ENCODE assay signal across 23 cellular contexts in genomic region chr19:1052349-1052967, GRCh38. TPM values are rescaled to one million over a fixed set of nuclear protein-coding genes. Genes with fewer than 3 reads are reported as not detected.
DNase-seq lines count a peak whose midpoint lies in the region; ATAC-seq, FAIRE-seq and TF ChIP-seq lines count a peak whose summit lies in the region.
"Had no signal": no experiment of that assay in that cellular context is flagged by ENCODE, and none has a peak within 500 bp of the region (broad histone marks: within the 10 kb centered on the region; RNA-seq: fewer than 3 reads in every experiment).

No MANE protein-coding gene starts in this region.

- CTCF ChIA-PET in HepG2 (lab: Yijun Ruan, JAX; ENCODE audit: low intra/inter-chr PET ratio, low total read pairs) (no interaction called here), RWPE1 (lab: Yijun Ruan, JAX) (interaction anchor here (0.8 kb wide), 1 partner anchor 393 kb away, joined by 3 read pairs; no protein-coding TSS in a partner anchor)

- H3K27ac ChIP-seq in HepG2 (ENCODE audit: extremely low read length, insufficient read depth, low read length) = peak overlapping the region; percentile 75
- no peak overlapping the region for H3K27ac ChIP-seq in right lobe of liver
- H3K27ac ChIP-seq in RWPE1 = peak overlapping the region; percentile 48
- H3K27ac ChIP-seq in astrocyte (ENCODE audit: low read depth, low read length) = no peak overlapping the region
- no peak overlapping the region for H3K27ac ChIP-seq in suprapubic skin
- H3K27ac ChIP-seq: KMS-11, SJCRH30 had no signal

- H3K79me2 ChIP-seq in HepG2 (ENCODE audit: insufficient read depth, low read length) (no peaks in the 10 kb centered on the region), astrocyte (ENCODE audit: insufficient read depth, low read length) (no peaks in the 10 kb centered on the region)

- 78% methylated on average over 5 of the region's 5 CpGs for WGBS in HepG2 (ENCODE audit: low lambda C conversion rate)
- 77% methylated on average over 4 of the region's 5 CpGs for WGBS in right lobe of liver (ENCODE audit: insufficient coverage, low coverage, low lambda C conversion rate, missing lambda C conversion rate)
- WGBS in suprapubic skin = 96% methylated on average over 2 of the region's 5 CpGs

- H3K27me3 ChIP-seq in HepG2 (ENCODE audit: control insufficient read depth in 1 of 2, insufficient read depth in 2 of 2, low read length in 2 of 2) (no peaks in the 10 kb centered on the region), right lobe of liver (no peaks in the 10 kb centered on the region), astrocyte (ENCODE audit: insufficient read depth, low read length) (no peaks in the 10 kb centered on the region), suprapubic skin (no peaks in the 10 kb centered on the region)
- H3K27me3 ChIP-seq: BE2C, SJCRH30 had no signal

- H3K9ac ChIP-seq in HepG2 (ENCODE audit: insufficient read depth, low read depth, low read length) (no peak overlapping the region), astrocyte (ENCODE audit: low read length) (no peak overlapping the region)
- H3K9ac ChIP-seq: KMS-11 had no signal

- H3K4me2 ChIP-seq in HepG2 (ENCODE audit: low read depth, low read length) (peak overlapping the region; percentile 85; the same call in 1 of the 2 replicates), astrocyte (ENCODE audit: low read length) (no peak overlapping the region)
- H3K4me2 ChIP-seq: GM23338, KMS-11 had no signal

- TF ChIP-seq POLR2A in HepG2 (IDR thresholded peaks at IDR 0.05; ENCODE audit: insufficient read depth in 1 of 2, low read depth in 2 of 2, low read length in 2 of 2) = no peak
- no peak for TF ChIP-seq POLR2A in right lobe of liver (IDR thresholded peaks at IDR 0.05)
- no peak for TF ChIP-seq POLR2A in suprapubic skin (IDR thresholded peaks at IDR 0.05)

- BruUV-seq in HepG2 (replicated peaks; lab: Mats Ljungman, UMichigan) = no TSS peak

- H3K4me1 ChIP-seq in HepG2 (ENCODE audit: insufficient read depth, low read length) (peaks cover 24% of the 10 kb centered on the region), right lobe of liver (no peaks in the 10 kb centered on the region), astrocyte (ENCODE audit: insufficient read depth, low read length) (no peaks in the 10 kb centered on the region), suprapubic skin (no peaks in the 10 kb centered on the region)
- H3K4me1 ChIP-seq: BE2C, SJCRH30 had no signal

- no peaks in the 10 kb centered on the region for H3K27me3 Mint-ChIP-seq in astrocyte (ENCODE audit: low read depth, unreplicated experiment)
- H3K27me3 Mint-ChIP-seq: CD8-positive, alpha-beta memory T cell had no signal

- POLR2A ChIA-PET in HepG2 (lab: Yijun Ruan, JAX) = interaction anchor here (0.8 to 1.9 kb wide), 6 partner anchors 11 to 50 kb away, joined by 3 to 9 read pairs (median 6); partner anchors contain the start of gene ARHGAP45
- POLR2A ChIA-PET in RWPE1 (lab: Yijun Ruan, JAX; ENCODE audit: low non-redundant PET) = no interaction called here

- H3K9me3 ChIP-seq in HepG2 (ENCODE audit: low read length) (no peaks in the 10 kb centered on the region), right lobe of liver (no peaks in the 10 kb centered on the region), astrocyte (ENCODE audit: insufficient read depth, low read depth, low read length) (peaks cover 14% of the 10 kb centered on the region), suprapubic skin (peaks cover 13% of the 10 kb centered on the region)

- ATAC-seq in HepG2 (no peak), right lobe of liver (no peak), HG03469 (IDR thresholded peaks at IDR 0.05; ENCODE audit: unreplicated experiment) (no peak)
- ATAC-seq: GM23338 had no signal

- FAIRE-seq in HepG2 (lab: Jason Lieb, UNC) (no peak), astrocyte (lab: Jason Lieb, UNC) (no peak)
- FAIRE-seq: D721Med had no signal

- no peak for TF ChIP-seq RAD21 in HepG2 (CRISPR knock-in tag; IDR thresholded peaks at IDR 0.05)

- peaks cover 9 to 33% of the 10 kb centered on the region in 2 experiments; a peak in 4 of 5 replicates for H3K36me3 ChIP-seq in HepG2 (replicated peaks in 1 of 2; ENCODE audit: control insufficient read depth in 1 of 2, insufficient read depth in 2 of 2, low read length in 2 of 2)
- H3K36me3 ChIP-seq in right lobe of liver = no peaks in the 10 kb centered on the region
- H3K36me3 ChIP-seq in astrocyte (ENCODE audit: insufficient read depth, low read length) = no peaks in the 10 kb centered on the region
- peaks cover 28% of the 10 kb centered on the region for H3K36me3 ChIP-seq in suprapubic skin
- H3K36me3 ChIP-seq: BE2C, SJCRH30 had no signal

- TF ChIP-seq CTCF in HepG2 (CRISPR knock-in tag; IDR thresholded peaks at IDR 0.05) = no peak
- no peak for TF ChIP-seq CTCF in right lobe of liver (IDR thresholded peaks at IDR 0.05)
- no peak for TF ChIP-seq CTCF in RWPE1 (conservative IDR thresholded peaks at IDR 0.05; ENCODE audit: low read depth)
- TF ChIP-seq CTCF in astrocyte (IDR thresholded peaks at IDR 0.05; ENCODE audit: insufficient read depth, low read depth, low read length) = no peak
- TF ChIP-seq CTCF in suprapubic skin (IDR thresholded peaks at IDR 0.05) = no peak

- H3K4me1 Mint-ChIP-seq in astrocyte (ENCODE audit: low read depth, unreplicated experiment) = no peaks in the 10 kb centered on the region
- H3K4me1 Mint-ChIP-seq: GM23338 had no signal

- in situ Hi-C loops in HepG2 (cut with HindIII; ENCODE audit: extremely low pct_ligation_motif_present, low pct_unique_long_range_greater_than_20kb) = no loop called here

- H3K4me3 Mint-ChIP-seq in astrocyte (ENCODE audit: unreplicated experiment) = peak overlapping the region; percentile 40
- H3K4me3 Mint-ChIP-seq: CD8-positive, alpha-beta memory T cell; GM23338 had no signal

- H4K20me1 ChIP-seq in HepG2 (ENCODE audit: insufficient read depth, low read length) (no peaks in the 10 kb centered on the region), astrocyte (ENCODE audit: insufficient read depth, low read length) (no peaks in the 10 kb centered on the region)

- H3K36me3 Mint-ChIP-seq in astrocyte (ENCODE audit: low read depth, unreplicated experiment) = peaks cover 17% of the 10 kb centered on the region

- no peaks in the 10 kb centered on the region for H3K9me3 Mint-ChIP-seq in astrocyte (ENCODE audit: unreplicated experiment)

- H2AFZ ChIP-seq in HepG2 (ENCODE audit: low read length) (no peak overlapping the region), astrocyte (ENCODE audit: low read depth, low read length) (no peak overlapping the region)
- H2AFZ ChIP-seq: GM23338 had no signal

- no peak for DNase-seq in HepG2 (ENCODE audit: low spot score)
- DNase-seq in right lobe of liver = no peak
- DNase-seq in RWPE1 (ENCODE audit: low spot score) = no peak
- DNase-seq in astrocyte (ENCODE audit: low read depth) = no peak
- DNase-seq in NCI-H82 (lab: John Stamatoyannopoulos, UW) = no peak
- no peak for DNase-seq in suprapubic skin (ENCODE audit: low spot score in 2 of 2)
- DNase-seq: CD8-positive, alpha-beta memory T cell; DMS79 treated with DMSO at 0.1 percent for 48 hours; NCI-H1092 treated with DMSO at 0.1 percent for 48 hours; NCI-H187; NCI-H226; NCI-H526; RPMI8226; SJCRH30 had no signal

- H3K27ac Mint-ChIP-seq in astrocyte (ENCODE audit: unreplicated experiment) = no peak overlapping the region
- H3K27ac Mint-ChIP-seq: GM23338 had no signal

- TF ChIP-seq EP300 in HepG2 (IDR thresholded peaks at IDR 0.05; ENCODE audit: low read depth in 2 of 2, low read length in 2 of 2) (no peak), HepG2 (CRISPR knock-in tag; IDR thresholded peaks at IDR 0.05; ENCODE audit: borderline replicate concordance) (no peak), suprapubic skin (IDR thresholded peaks at IDR 0.05) (no peak)

- intact Hi-C loops in HepG2 (cut with micrococcal nuclease; ENCODE audit: unreplicated experiment) = loop anchor here (10.0 kb wide), 1 partner anchor 52 kb away; the partner anchor contains the start of gene GPX4
- intact Hi-C loops in right lobe of liver (cut with DNase I) = no loop called here

- H3K4me3 ChIP-seq in HepG2 (replicated peaks in 1 of 3; ENCODE audit: insufficient read depth in 1 of 3, low read depth in 2 of 3, low read length in 3 of 3) (peak overlapping the region in 1 of 3 experiments; percentile 64; a peak in 2 of 6 replicates), right lobe of liver (no peak overlapping the region), astrocyte (ENCODE audit: insufficient read depth, low read depth, low read length) (no peak overlapping the region), suprapubic skin (no peak overlapping the region)
- H3K4me3 ChIP-seq: GM23338, SJCRH30 had no signal

RNA-seq across cellular contexts. Expression of gene ABCA7, which starts 12.6 kb away (rescaled TPM):
- total RNA-seq in HepG2 (2016; rRNA removed; fragmentation: Illumina TruSeq; extraction: Trizol) (1.3 and 4.4 TPM in 2 replicates), right lobe of liver (10 to 100 TPM in 3 of 6 experiments, 1 to 10 TPM in 3; 4.8 to 14.6 (median 9.1) TPM), astrocyte (14.3 and 18.4 TPM in 2 replicates), suprapubic skin (10 to 100 TPM; 29.8 to 97.6 (median 47.5) TPM)
- total RNA-seq in HepG2 (2016; cell fraction: cytosol; rRNA removed; fragmentation: Illumina TruSeq; extraction: Trizol; ENCODE audit: low read depth) = 3.4 and 3.5 TPM in 2 replicates
- 2.5 and 6.4 TPM in 2 replicates for total RNA-seq in HepG2 (2016; cell fraction: insoluble cytoplasmic fraction; rRNA removed; fragmentation: Illumina TruSeq; extraction: Trizol)
- 1.7 and 2.0 TPM in 2 replicates for total RNA-seq in HepG2 (2016; cell fraction: membrane; rRNA removed; fragmentation: Illumina TruSeq; extraction: Trizol)
- total RNA-seq in HepG2 (2016; cell fraction: nucleus; rRNA removed; fragmentation: Illumina TruSeq; extraction: Trizol) = 7.8 and 9.7 TPM in 2 replicates
- polyA plus RNA-seq in HepG2 (2011; rRNA removed) = 32.4 and 41.2 TPM in 2 replicates
- polyA plus RNA-seq in HepG2 (2011; cell fraction: cytosol; rRNA removed) = 27.7 and 35.9 TPM in 2 replicates
- polyA plus RNA-seq in HepG2 (2011; cell fraction: nucleus; rRNA removed) = 316 and 410 TPM in 2 replicates
- polyA plus RNA-seq in HepG2 (2012) = 29.1 and 29.7 TPM in 2 replicates
- polyA plus RNA-seq in HepG2 (2016; cell fraction: cytosol; fragmentation: Illumina TruSeq; extraction: Trizol; ENCODE audit: low read depth) = 0.23 and 0.72 TPM in 2 replicates
- 1.6 and 2.2 TPM in 2 replicates for polyA plus RNA-seq in HepG2 (2016; cell fraction: insoluble cytoplasmic fraction; fragmentation: Illumina TruSeq; extraction: Trizol; ENCODE audit: low read depth)
- 0.54 and 0.71 TPM in 2 replicates for polyA plus RNA-seq in HepG2 (2016; cell fraction: membrane; fragmentation: Illumina TruSeq; extraction: Trizol; ENCODE audit: low read depth)
- 25.9 and 28.7 TPM in 2 replicates for polyA plus RNA-seq in HepG2 (2016; cell fraction: nucleus; fragmentation: Illumina TruSeq; extraction: Trizol; ENCODE audit: insufficient read depth, low read depth)
- 20.1 and 68.5 TPM in 2 replicates for polyA minus RNA-seq in HepG2 (2011; rRNA and poly(A)+ RNA removed; ENCODE audit: low replicate concordance)
- 20.8 and 23.1 TPM in 2 replicates for polyA minus RNA-seq in HepG2 (2011; cell fraction: cytosol; rRNA and poly(A)+ RNA removed)
- 41.6 and 44.5 TPM in 2 replicates for polyA minus RNA-seq in HepG2 (2011; cell fraction: nucleus; rRNA and poly(A)+ RNA removed)

RNA-seq across cellular contexts. Expression of gene ARHGAP45, which starts 14.5 kb away (rescaled TPM):
- total RNA-seq in HepG2 (2016; rRNA removed; fragmentation: Illumina TruSeq; extraction: Trizol) = 0.48 and 0.84 TPM in 2 replicates
- total RNA-seq in HepG2 (2016; cell fraction: cytosol; rRNA removed; fragmentation: Illumina TruSeq; extraction: Trizol; ENCODE audit: low read depth) = 0.35 and 0.51 TPM in 2 replicates
- 0.16 and 0.50 TPM in 2 replicates for total RNA-seq in HepG2 (2016; cell fraction: insoluble cytoplasmic fraction; rRNA removed; fragmentation: Illumina TruSeq; extraction: Trizol)
- 0.38 and 0.40 TPM in 2 replicates for total RNA-seq in HepG2 (2016; cell fraction: membrane; rRNA removed; fragmentation: Illumina TruSeq; extraction: Trizol)
- total RNA-seq in HepG2 (2016; cell fraction: nucleus; rRNA removed; fragmentation: Illumina TruSeq; extraction: Trizol) = 0.28 and 0.63 TPM in 2 replicates
- 32.0 and 40.3 TPM in 2 replicates for polyA plus RNA-seq in HepG2 (2011; rRNA removed)
- 17.7 and 31.9 TPM in 2 replicates for polyA plus RNA-seq in HepG2 (2011; cell fraction: cytosol; rRNA removed)
- polyA plus RNA-seq in HepG2 (2011; cell fraction: nucleus; rRNA removed) = 222 and 325 TPM in 2 replicates
- 21.8 and 23.4 TPM in 2 replicates for polyA plus RNA-seq in HepG2 (2012)
- not detected in 2 replicates for polyA plus RNA-seq in HepG2 (2016; cell fraction: cytosol; fragmentation: Illumina TruSeq; extraction: Trizol; ENCODE audit: low read depth)
- polyA plus RNA-seq in HepG2 (2016; cell fraction: insoluble cytoplasmic fraction; fragmentation: Illumina TruSeq; extraction: Trizol; ENCODE audit: low read depth) = 0.41 and 0.69 TPM in 2 replicates
- not detected in 2 replicates for polyA plus RNA-seq in HepG2 (2016; cell fraction: membrane; fragmentation: Illumina TruSeq; extraction: Trizol; ENCODE audit: low read depth)
- 1.5 TPM in 2 replicates for polyA plus RNA-seq in HepG2 (2016; cell fraction: nucleus; fragmentation: Illumina TruSeq; extraction: Trizol; ENCODE audit: insufficient read depth, low read depth)
- 18.3 and 37.9 TPM in 2 replicates for polyA minus RNA-seq in HepG2 (2011; rRNA and poly(A)+ RNA removed; ENCODE audit: low replicate concordance)
- polyA minus RNA-seq in HepG2 (2011; cell fraction: cytosol; rRNA and poly(A)+ RNA removed) = 19.3 and 20.1 TPM in 2 replicates
- 25.0 and 29.0 TPM in 2 replicates for polyA minus RNA-seq in HepG2 (2011; cell fraction: nucleus; rRNA and poly(A)+ RNA removed)
- total RNA-seq in right lobe of liver = 1 to 10 TPM; 4.2 to 10.0 (median 7.3) TPM
- total RNA-seq in astrocyte = 2.7 and 3.0 TPM in 2 replicates
- 10 to 100 TPM; 11.5 to 13.4 (median 12.6) TPM for total RNA-seq in suprapubic skin

RNA-seq across cellular contexts. Expression of gene CNN2, which starts 26.1 kb away (rescaled TPM):
- total RNA-seq in HepG2 (2016; rRNA removed; fragmentation: Illumina TruSeq; extraction: Trizol) (70.0 and 84.5 TPM in 2 replicates), right lobe of liver (10 to 100 TPM; 16.4 to 53.8 (median 22.2) TPM), astrocyte (781 and 819 TPM in 2 replicates), suprapubic skin (10 to 100 TPM; 44.0 to 75.1 (median 68.4) TPM)
- 29.8 and 31.9 TPM in 2 replicates for total RNA-seq in HepG2 (2016; cell fraction: cytosol; rRNA removed; fragmentation: Illumina TruSeq; extraction: Trizol; ENCODE audit: low read depth)
- total RNA-seq in HepG2 (2016; cell fraction: insoluble cytoplasmic fraction; rRNA removed; fragmentation: Illumina TruSeq; extraction: Trizol) = 66.1 and 74.6 TPM in 2 replicates
- total RNA-seq in HepG2 (2016; cell fraction: membrane; rRNA removed; fragmentation: Illumina TruSeq; extraction: Trizol) = 70.9 and 77.3 TPM in 2 replicates
- total RNA-seq in HepG2 (2016; cell fraction: nucleus; rRNA removed; fragmentation: Illumina TruSeq; extraction: Trizol) = 37.1 and 39.3 TPM in 2 replicates
- polyA plus RNA-seq in HepG2 (2011; rRNA removed) = 58.1 and 63.6 TPM in 2 replicates
- 71.9 and 76.4 TPM in 2 replicates for polyA plus RNA-seq in HepG2 (2011; cell fraction: cytosol; rRNA removed)
- polyA plus RNA-seq in HepG2 (2011; cell fraction: nucleus; rRNA removed) = 59.2 and 73.6 TPM in 2 replicates
- 37.6 and 46.6 TPM in 2 replicates for polyA plus RNA-seq in HepG2 (2012)
- 36.8 and 41.0 TPM in 2 replicates for polyA plus RNA-seq in HepG2 (2016; cell fraction: cytosol; fragmentation: Illumina TruSeq; extraction: Trizol; ENCODE audit: low read depth)
- polyA plus RNA-seq in HepG2 (2016; cell fraction: insoluble cytoplasmic fraction; fragmentation: Illumina TruSeq; extraction: Trizol; ENCODE audit: low read depth) = 82.0 and 114 TPM in 2 replicates
- polyA plus RNA-seq in HepG2 (2016; cell fraction: membrane; fragmentation: Illumina TruSeq; extraction: Trizol; ENCODE audit: low read depth) = 75.2 and 79.7 TPM in 2 replicates
- polyA plus RNA-seq in HepG2 (2016; cell fraction: nucleus; fragmentation: Illumina TruSeq; extraction: Trizol; ENCODE audit: insufficient read depth, low read depth) = 90.2 and 93.1 TPM in 2 replicates
- 84.2 and 138 TPM in 2 replicates for polyA minus RNA-seq in HepG2 (2011; rRNA and poly(A)+ RNA removed; ENCODE audit: low replicate concordance)
- polyA minus RNA-seq in HepG2 (2011; cell fraction: cytosol; rRNA and poly(A)+ RNA removed) = 122 and 138 TPM in 2 replicates
- 21.5 and 28.6 TPM in 2 replicates for polyA minus RNA-seq in HepG2 (2011; cell fraction: nucleus; rRNA and poly(A)+ RNA removed)

RNA-seq across cellular contexts. Expression of gene RNU6-2, which starts 31.1 kb away (rescaled TPM):
- total RNA-seq in HepG2 (2016; rRNA removed; fragmentation: Illumina TruSeq; extraction: Trizol) (under 0.01 TPM in 1 of 2 replicates, not detected in the other), right lobe of liver (not detected), astrocyte (not detected in 2 replicates), suprapubic skin (not detected)
- total RNA-seq in HepG2 (2016; cell fraction: cytosol; rRNA removed; fragmentation: Illumina TruSeq; extraction: Trizol; ENCODE audit: low read depth) = under 0.01 TPM in 2 replicates
- under 0.01 TPM in 1 of 2 replicates, not detected in the other for total RNA-seq in HepG2 (2016; cell fraction: insoluble cytoplasmic fraction; rRNA removed; fragmentation: Illumina TruSeq; extraction: Trizol)
- under 0.01 TPM in 1 of 2 replicates, not detected in the other for total RNA-seq in HepG2 (2016; cell fraction: membrane; rRNA removed; fragmentation: Illumina TruSeq; extraction: Trizol)
- not detected in 2 replicates for total RNA-seq in HepG2 (2016; cell fraction: nucleus; rRNA removed; fragmentation: Illumina TruSeq; extraction: Trizol)
- not detected in 2 replicates for polyA plus RNA-seq in HepG2 (2011; rRNA removed)
- not detected in 2 replicates for polyA plus RNA-seq in HepG2 (2011; cell fraction: cytosol; rRNA removed)
- polyA plus RNA-seq in HepG2 (2011; cell fraction: nucleus; rRNA removed) = not detected in 2 replicates
- polyA plus RNA-seq in HepG2 (2012) = not detected in 2 replicates
- polyA plus RNA-seq in HepG2 (2016; cell fraction: cytosol; fragmentation: Illumina TruSeq; extraction: Trizol; ENCODE audit: low read depth) = not detected in 2 replicates
- polyA plus RNA-seq in HepG2 (2016; cell fraction: insoluble cytoplasmic fraction; fragmentation: Illumina TruSeq; extraction: Trizol; ENCODE audit: low read depth) = not detected in 2 replicates
- not detected in 2 replicates for polyA plus RNA-seq in HepG2 (2016; cell fraction: membrane; fragmentation: Illumina TruSeq; extraction: Trizol; ENCODE audit: low read depth)
- not detected in 2 replicates for polyA plus RNA-seq in HepG2 (2016; cell fraction: nucleus; fragmentation: Illumina TruSeq; extraction: Trizol; ENCODE audit: insufficient read depth, low read depth)
- under 0.01 TPM in 1 of 2 replicates, not detected in the other for polyA minus RNA-seq in HepG2 (2011; rRNA and poly(A)+ RNA removed; ENCODE audit: low replicate concordance)
- under 0.01 TPM in 1 of 2 replicates, not detected in the other for polyA minus RNA-seq in HepG2 (2011; cell fraction: cytosol; rRNA and poly(A)+ RNA removed)
- polyA minus RNA-seq in HepG2 (2011; cell fraction: nucleus; rRNA and poly(A)+ RNA removed) = not detected in 2 replicates
- total RNA-seq: CD8-positive, alpha-beta memory T cell; G401; GM23338; MCF 10A; OCI-LY7; SJCRH30 had no signal
- polyA plus RNA-seq: AG04450; CD8-positive, alpha-beta memory T cell; GM23338 had no signal

RNA-seq across cellular contexts. Expression of gene TMEM259, which starts 31.5 kb away (rescaled TPM):
- total RNA-seq in HepG2 (2016; rRNA removed; fragmentation: Illumina TruSeq; extraction: Trizol) = 20.5 and 64.7 TPM in 2 replicates
- total RNA-seq in HepG2 (2016; cell fraction: cytosol; rRNA removed; fragmentation: Illumina TruSeq; extraction: Trizol; ENCODE audit: low read depth) = 30.1 and 37.5 TPM in 2 replicates
- 17.1 and 68.9 TPM in 2 replicates for total RNA-seq in HepG2 (2016; cell fraction: insoluble cytoplasmic fraction; rRNA removed; fragmentation: Illumina TruSeq; extraction: Trizol)
- 50.5 and 59.4 TPM in 2 replicates for total RNA-seq in HepG2 (2016; cell fraction: membrane; rRNA removed; fragmentation: Illumina TruSeq; extraction: Trizol)
- total RNA-seq in HepG2 (2016; cell fraction: nucleus; rRNA removed; fragmentation: Illumina TruSeq; extraction: Trizol) = 58.0 and 76.3 TPM in 2 replicates
- 164 and 232 TPM in 2 replicates for polyA plus RNA-seq in HepG2 (2011; rRNA removed)
- polyA plus RNA-seq in HepG2 (2011; cell fraction: cytosol; rRNA removed) = 108 and 161 TPM in 2 replicates
- 1,157 and 1,454 TPM in 2 replicates for polyA plus RNA-seq in HepG2 (2011; cell fraction: nucleus; rRNA removed)
- 55.1 and 79.6 TPM in 2 replicates for polyA plus RNA-seq in HepG2 (2012)
- polyA plus RNA-seq in HepG2 (2016; cell fraction: cytosol; fragmentation: Illumina TruSeq; extraction: Trizol; ENCODE audit: low read depth) = 28.3 and 31.6 TPM in 2 replicates
- 28.7 and 28.8 TPM in 2 replicates for polyA plus RNA-seq in HepG2 (2016; cell fraction: insoluble cytoplasmic fraction; fragmentation: Illumina TruSeq; extraction: Trizol; ENCODE audit: low read depth)
- polyA plus RNA-seq in HepG2 (2016; cell fraction: membrane; fragmentation: Illumina TruSeq; extraction: Trizol; ENCODE audit: low read depth) = 47.1 and 48.7 TPM in 2 replicates
- 234 and 238 TPM in 2 replicates for polyA plus RNA-seq in HepG2 (2016; cell fraction: nucleus; fragmentation: Illumina TruSeq; extraction: Trizol; ENCODE audit: insufficient read depth, low read depth)
- 129 and 199 TPM in 2 replicates for polyA minus RNA-seq in HepG2 (2011; rRNA and poly(A)+ RNA removed; ENCODE audit: low replicate concordance)
- polyA minus RNA-seq in HepG2 (2011; cell fraction: cytosol; rRNA and poly(A)+ RNA removed) = 47.6 and 51.1 TPM in 2 replicates
- 58.8 and 65.8 TPM in 2 replicates for polyA minus RNA-seq in HepG2 (2011; cell fraction: nucleus; rRNA and poly(A)+ RNA removed)
- total RNA-seq in right lobe of liver = 100 to 1,000 TPM in 2 of 6 experiments, 10 to 100 TPM in 4; 82.6 to 180 (median 93.2) TPM
- total RNA-seq in astrocyte = 155 and 173 TPM in 2 replicates
- 100 to 1,000 TPM; 165 to 349 (median 243) TPM for total RNA-seq in suprapubic skin

Comparison
In these comparisons a context has a peak if more than half of its experiments do, and no peak if none do; other contexts are left out.
1. H3K27ac ChIP-seq: peak in HepG2 (single experiment) and RWPE1 (single experiment); none in right lobe of liver (0 of 3), astrocyte (single experiment) and suprapubic skin (single experiment).